9 cellular contexts compared by ENCODE assay signal in genomic region chr1:61782771-61783170, GRCh38. TPM values are rescaled to one million over a fixed set of nuclear protein-coding genes. Genes with fewer than 3 reads are reported as not detected.
DNase-seq lines count a peak whose midpoint lies in the region; ATAC-seq and TF ChIP-seq lines count a peak whose summit lies in the region.
"Had no signal": no experiment of that assay in that cellular context is flagged by ENCODE, and none has a peak within 500 bp of the region (broad histone marks: within the 10 kb centered on the region; RNA-seq: fewer than 3 reads in every experiment).

No MANE protein-coding gene starts in this region.

- H3K4me3 ChIP-seq in sigmoid colon, result no peak overlapping the region

- POLR2A ChIA-PET in activated CD8-positive, alpha-beta T cell treated with anti-CD3 and anti-CD28 coated beads, Interleukin-2, amount 10 ng/mL, durations not matched to agents 7 days and 5 days (lab: Charles Lee), result interaction anchor here (1.1 kb wide), 1 partner anchor 57 kb away, joined by 4 read pairs; no protein-coding TSS in a partner anchor

- DNase-seq in activated CD8-positive, alpha-beta T cell treated with anti-CD3 and anti-CD28 coated beads, Interleukin-2, amount 10 ng/mL, durations not matched to agents 7 days and 5 days, result peak; percentile 86
- DNase-seq in renal cortical epithelial cell (ENCODE audit: low read depth), result peak; percentile 8
- DNase-seq in OCI-M1 (lab: John Stamatoyannopoulos, UW), result no peak
- DNase-seq in DMS79 (lab: John Stamatoyannopoulos, UW), result no peak
- DNase-seq in sigmoid colon, result no peak
- DNase-seq: DMS 273 treated with DMSO at 0.1 percent for 48 hours had no signal

- H3K4me1 Mint-ChIP-seq in activated CD8-positive, alpha-beta T cell treated with anti-CD3 and anti-CD28 coated beads, Interleukin-2, amount 10 ng/mL, durations not matched to agents 7 days and 5 days (ENCODE audit: low read depth), result peaks cover 38% of the 10 kb centered on the region

- peaks cover 12% of the 10 kb centered on the region for H3K36me3 Mint-ChIP-seq in activated CD8-positive, alpha-beta T cell treated with anti-CD3 and anti-CD28 coated beads, Interleukin-2, amount 10 ng/mL, durations not matched to agents 7 days and 5 days (ENCODE audit: low read depth)

- H3K36me3 ChIP-seq in sigmoid colon, result peaks cover 0 to 5% (median 0%) of the 10 kb centered on the region in 4 donors

- peak overlapping the region; percentile 80 for H3K27ac Mint-ChIP-seq in activated CD8-positive, alpha-beta T cell treated with anti-CD3 and anti-CD28 coated beads, Interleukin-2, amount 10 ng/mL, durations not matched to agents 7 days and 5 days

- 79 to 88% methylated on average over 4 of the region's 4 CpGs for WGBS in sigmoid colon, 2 donors

- no peaks in the 10 kb centered on the region for H3K4me1 ChIP-seq in sigmoid colon

- TF ChIP-seq EP300 in sigmoid colon (IDR thresholded peaks at IDR 0.05), result no peak

- TF ChIP-seq CTCF in sigmoid colon (IDR thresholded peaks at IDR 0.05), result no peak

- H3K4me3 Mint-ChIP-seq in activated CD8-positive, alpha-beta T cell treated with anti-CD3 and anti-CD28 coated beads, Interleukin-2, amount 10 ng/mL, durations not matched to agents 7 days and 5 days, result peak overlapping the region; percentile 34

- H3K27me3 ChIP-seq in sigmoid colon, result no peaks in the 10 kb centered on the region

- H3K27me3 Mint-ChIP-seq in activated CD8-positive, alpha-beta T cell treated with anti-CD3 and anti-CD28 coated beads, Interleukin-2, amount 10 ng/mL, durations not matched to agents 7 days and 5 days (ENCODE audit: low read depth), result no peaks in the 10 kb centered on the region

- no peaks in the 10 kb centered on the region for H3K9me3 ChIP-seq in sigmoid colon

- ATAC-seq in GM18511 (IDR thresholded peaks at IDR 0.05; ENCODE audit: unreplicated experiment) (peak; percentile 69), HG02970 (IDR thresholded peaks at IDR 0.05; ENCODE audit: low FRiP score, unreplicated experiment) (peak; percentile 69), HG03520 (IDR thresholded peaks at IDR 0.05; ENCODE audit: unreplicated experiment) (no peak)
- ATAC-seq in activated CD8-positive, alpha-beta T cell treated with anti-CD3 and anti-CD28 coated beads, Interleukin-2, amount 10 ng/mL, durations not matched to agents 7 days and 5 days, result peak; percentile 98

- no peaks in the 10 kb centered on the region for H3K9me3 Mint-ChIP-seq in activated CD8-positive, alpha-beta T cell treated with anti-CD3 and anti-CD28 coated beads, Interleukin-2, amount 10 ng/mL, durations not matched to agents 7 days and 5 days (ENCODE audit: insufficient read depth)

- CTCF ChIA-PET in activated CD8-positive, alpha-beta T cell treated with anti-CD3 and anti-CD28 coated beads, Interleukin-2, amount 10 ng/mL, durations not matched to agents 7 days and 5 days (lab: Charles Lee), result no interaction called here

- no peak overlapping the region for H3K27ac ChIP-seq in sigmoid colon

- intact Hi-C loops in sigmoid colon (cut with DNase I), result no loop called here

- TF ChIP-seq POLR2A in sigmoid colon (IDR thresholded peaks at IDR 0.05), result no peak

RNA-seq across cellular contexts. Expression of gene PATJ, which starts 40.5 kb away (rescaled TPM):
- total RNA-seq in activated CD8-positive, alpha-beta T cell treated with anti-CD3 and anti-CD28 coated beads, Interleukin-2, amount 10 ng/mL, durations not matched to agents 7 days and 5 days, result 10 to 100 TPM in 1 of 2 experiments, 1 to 10 TPM in 1; 8.8 to 10.9 TPM
- total RNA-seq in renal cortical epithelial cell (61.0 and 124 TPM in 2 replicates), sigmoid colon (10 to 100 TPM; 21.3 to 33.2 (median 24.0) TPM)
- polyA plus RNA-seq in sigmoid colon, result 10 to 100 TPM; 10.2 to 15.7 (median 15.1) TPM

RNA-seq across cellular contexts. Expression of gene TM2D1, which starts 57.8 kb away (rescaled TPM):
- total RNA-seq in activated CD8-positive, alpha-beta T cell treated with anti-CD3 and anti-CD28 coated beads, Interleukin-2, amount 10 ng/mL, durations not matched to agents 7 days and 5 days, result 10 to 100 TPM; 25.8 to 28.5 TPM
- total RNA-seq in renal cortical epithelial cell, result 72.9 and 93.4 TPM in 2 replicates
- 10 to 100 TPM; 63.7 to 88.5 (median 69.6) TPM for total RNA-seq in sigmoid colon
- polyA plus RNA-seq in sigmoid colon, result 10 to 100 TPM; 15.0 to 30.3 (median 16.0) TPM

Comparison
In these comparisons a context has a peak if more than half of its experiments do, and no peak if none do; other contexts are left out.
1. DNase-seq: peak in activated CD8-positive, alpha-beta T cell treated with anti-CD3 and anti-CD28 coated beads, Interleukin-2, amount 10 ng/mL, durations not matched to agents 7 days and 5 days (single experiment) and renal cortical epithelial cell (single experiment); none in OCI-M1 (single experiment), DMS79 (single experiment) and sigmoid colon (single experiment).